8 cellular contexts compared by ENCODE assay signal in genomic region chr12:132327351-132328171, GRCh38. TPM values are rescaled to one million over a fixed set of nuclear protein-coding genes. Genes with fewer than 3 reads are reported as not detected.
DNase-seq lines count a peak whose midpoint lies in the region; ATAC-seq, FAIRE-seq and TF ChIP-seq lines count a peak whose summit lies in the region.

No MANE protein-coding gene starts in this region.

- intact Hi-C loops in A673 (cut with micrococcal nuclease; ENCODE audit: unreplicated experiment): no loop called here

- H3K36me3 Mint-ChIP-seq in activated naive CD4-positive, alpha-beta T cell treated with anti-CD3 and anti-CD28 coated beads, Interleukin-2, amount 10 ng/mL, durations not matched to agents 7 days and 5 days: no peaks in the 10 kb centered on the region

- peaks cover 13% of the 10 kb centered on the region for H3K4me1 Mint-ChIP-seq in activated naive CD4-positive, alpha-beta T cell treated with anti-CD3 and anti-CD28 coated beads, Interleukin-2, amount 10 ng/mL, durations not matched to agents 7 days and 5 days

- DNase-seq in A673 (ENCODE audit: low spot score) (peak; percentile 88), HTR-8/SVneo (ENCODE audit: insufficient read length, low spot score) (peak; percentile 76), right atrium auricular region (ENCODE audit: low spot score) (peak; percentile 62), COLO668 (lab: John Stamatoyannopoulos, UW; ENCODE audit: unreplicated experiment) (no peak), NCI-H146 treated with DMSO at 0.1 percent for 48 hours (lab: John Stamatoyannopoulos, UW; ENCODE audit: unreplicated experiment) (no peak)
- peak; percentile 40 for DNase-seq in activated naive CD4-positive, alpha-beta T cell treated with anti-CD3 and anti-CD28 coated beads, Interleukin-2, amount 10 ng/mL, durations not matched to agents 7 days and 5 days
- peak; percentile 79 for DNase-seq in stimulated activated CD4-positive, alpha-beta T cell treated with anti-CD3 and anti-CD28 coated beads, Interleukin-1b, Interleukin-23, amount 100 ng/mL, for 48 hours

- CTCF ChIA-PET in A673 (lab: Charles Lee): interaction anchor here (0.6 to 1.3 kb wide), 3 partner anchors 86 to 234 kb away, joined by 3 to 7 read pairs (median 4); no protein-coding TSS in a partner anchor
- CTCF ChIA-PET in activated naive CD4-positive, alpha-beta T cell treated with anti-CD3 and anti-CD28 coated beads, Interleukin-2, amount 10 ng/mL, durations not matched to agents 7 days and 5 days (lab: Charles Lee): no interaction called here

- no peak overlapping the region for H3K27ac ChIP-seq in A673 (ENCODE audit: low read depth, low read length, poor library complexity, severe bottlenecking)
- no peak overlapping the region for H3K27ac ChIP-seq in right atrium auricular region

- H3K27me3 ChIP-seq in A673 (replicated peaks; ENCODE audit: insufficient read depth, low read depth, low read length, poor library complexity) (peaks cover 31% of the 10 kb centered on the region), right atrium auricular region (peaks cover 0 to 4% of the 10 kb centered on the region in 2 donors)

- H3K36me3 ChIP-seq in A673 (ENCODE audit: insufficient read depth, low read length, poor library complexity, severe bottlenecking): no peaks in the 10 kb centered on the region
- H3K36me3 ChIP-seq in right atrium auricular region: no peaks in the 10 kb centered on the region

- FAIRE-seq in HTR-8/SVneo (lab: Jason Lieb, UNC): peak; percentile 65

- H3K9me3 Mint-ChIP-seq in activated naive CD4-positive, alpha-beta T cell treated with anti-CD3 and anti-CD28 coated beads, Interleukin-2, amount 10 ng/mL, durations not matched to agents 7 days and 5 days: peaks cover 6% of the 10 kb centered on the region

- H3K9me3 ChIP-seq in A673 (ENCODE audit: low read depth, low read length, poor library complexity, severe bottlenecking): no peaks in the 10 kb centered on the region
- no peaks in the 10 kb centered on the region for H3K9me3 ChIP-seq in right atrium auricular region

- no peak for ATAC-seq in HG02884 (IDR thresholded peaks at IDR 0.05; ENCODE audit: unreplicated experiment)

- no TSS peak for BruUV-seq in A673 (replicated peaks; lab: Mats Ljungman, UMichigan)

- H3K4me3 ChIP-seq in A673 (ENCODE audit: low read depth, low read length, poor library complexity, severe bottlenecking) (peak overlapping the region; percentile 34), right atrium auricular region (peak overlapping the region in 1 of 2 donors; percentile 9)

- H3K27me3 Mint-ChIP-seq in activated naive CD4-positive, alpha-beta T cell treated with anti-CD3 and anti-CD28 coated beads, Interleukin-2, amount 10 ng/mL, durations not matched to agents 7 days and 5 days: peaks cover 66% of the 10 kb centered on the region

- no peak overlapping the region for H3K27ac Mint-ChIP-seq in activated naive CD4-positive, alpha-beta T cell treated with anti-CD3 and anti-CD28 coated beads, Interleukin-2, amount 10 ng/mL, durations not matched to agents 7 days and 5 days

- H3K4me1 ChIP-seq in A673 (ENCODE audit: insufficient read depth, low read length, poor library complexity, severe bottlenecking): peaks cover 20% of the 10 kb centered on the region
- H3K4me1 ChIP-seq in right atrium auricular region: peaks cover 0 to 24% of the 10 kb centered on the region in 2 donors

- no peak overlapping the region for H3K4me3 Mint-ChIP-seq in activated naive CD4-positive, alpha-beta T cell treated with anti-CD3 and anti-CD28 coated beads, Interleukin-2, amount 10 ng/mL, durations not matched to agents 7 days and 5 days

- TF ChIP-seq CTCF in A673 (conservative IDR thresholded peaks at IDR 0.05; ENCODE audit: low read depth, low read length) (no peak), right atrium auricular region (IDR thresholded peaks at IDR 0.05) (no peak)

- POLR2A ChIA-PET in A673 (lab: Charles Lee; ENCODE audit: low non-redundant PET): no interaction called here

RNA-seq across cellular contexts. Expression of gene GALNT9, which starts 1.8 kb away (rescaled TPM):
- total RNA-seq in A673 (2021): 3.9 and 7.4 TPM in 2 replicates
- total RNA-seq in right atrium auricular region: 10 to 100 TPM in 1 of 2 donors, 1 to 10 TPM in 1; 4.0 to 10.8 TPM

Comparison
In these comparisons a context has a peak if more than half of its experiments do, and no peak if none do; other contexts are left out.
1. DNase-seq: peak in A673 (single experiment), HTR-8/SVneo (single experiment), activated naive CD4-positive, alpha-beta T cell treated with anti-CD3 and anti-CD28 coated beads, Interleukin-2, amount 10 ng/mL, durations not matched to agents 7 days and 5 days (single experiment), right atrium auricular region (single experiment) and stimulated activated CD4-positive, alpha-beta T cell treated with anti-CD3 and anti-CD28 coated beads, Interleukin-1b, Interleukin-23, amount 100 ng/mL, for 48 hours (single experiment); none in COLO668 (single experiment) and NCI-H146 treated with DMSO at 0.1 percent for 48 hours (single experiment).